Comparison of ENCODE assay signal across 1 cellular context in the genomic region with DNA sequence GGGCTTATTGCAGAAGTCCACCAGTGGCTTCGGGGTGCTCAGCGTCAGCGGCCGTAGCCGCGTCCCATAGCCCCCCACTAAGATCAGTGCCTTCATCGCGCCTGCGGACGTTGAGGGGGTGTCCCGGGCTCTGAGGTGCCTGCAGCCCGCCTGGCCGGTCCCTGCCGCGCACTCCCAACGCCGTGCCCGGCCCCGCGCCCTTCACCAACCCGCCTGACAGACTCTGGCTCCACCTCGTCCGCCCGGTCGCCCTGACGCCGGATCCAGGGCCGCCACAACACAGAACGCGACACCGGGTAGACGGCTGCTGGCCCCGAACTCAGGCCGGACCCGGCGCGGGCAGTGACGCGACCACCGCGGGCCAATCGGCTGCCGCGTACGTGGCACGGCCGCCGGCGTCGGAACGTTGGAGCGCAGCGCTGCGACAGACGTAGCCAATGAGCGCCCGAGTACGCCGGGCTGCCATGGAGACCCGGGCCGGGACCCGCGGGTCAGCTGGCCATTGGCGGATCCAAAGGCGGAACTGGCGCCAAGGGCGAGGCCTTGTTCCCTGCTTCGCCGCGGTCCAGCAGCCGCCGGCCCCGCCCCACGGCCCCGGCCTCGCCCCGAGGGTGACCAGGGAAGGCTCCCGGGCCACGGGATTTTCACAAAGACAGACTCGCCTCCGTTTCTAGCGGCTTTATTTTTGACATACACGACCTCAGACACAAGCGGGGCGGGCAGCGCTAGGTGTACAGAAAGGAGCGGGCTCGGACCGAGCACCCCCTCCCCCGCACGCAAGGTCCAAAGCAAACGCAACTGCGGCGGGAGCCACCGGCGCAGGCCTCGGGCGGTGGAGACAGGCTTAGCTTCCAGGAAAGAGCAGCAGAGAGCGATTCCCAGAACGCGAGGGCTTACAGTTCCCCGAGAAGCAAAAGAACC.
TF ChIP-seq lines count a peak whose summit lies in the region.

TSS of gene GMPPB (minus strand) at position 321 of the 921 bp plus-strand sequence. CDS start at position 96, 225 bp downstream.

TF ChIP-seq in K562, 482 proteins besides CTCF, POLR2A, EP300 and RAD21 (continued from another document and continues in another):
- TF ChIP-seq CHD7 (IDR thresholded peaks at IDR 0.05; ENCODE audit: low read depth, low read length), result no peak
- TF ChIP-seq ZNF76 (CRISPR knock-in tag; IDR thresholded peaks at IDR 0.05; ENCODE audit: borderline replicate concordance), result no peak
- peak; percentile 96 for TF ChIP-seq MTA1 (IDR thresholded peaks at IDR 0.05; ENCODE audit: borderline replicate concordance)
- TF ChIP-seq POLR2AphosphoS2 (IDR thresholded peaks at IDR 0.05; ENCODE audit: low read length), result 0 out of 2 replicates have a peak, but pooled peaks have one; percentile 90
- TF ChIP-seq, protein P1, sequence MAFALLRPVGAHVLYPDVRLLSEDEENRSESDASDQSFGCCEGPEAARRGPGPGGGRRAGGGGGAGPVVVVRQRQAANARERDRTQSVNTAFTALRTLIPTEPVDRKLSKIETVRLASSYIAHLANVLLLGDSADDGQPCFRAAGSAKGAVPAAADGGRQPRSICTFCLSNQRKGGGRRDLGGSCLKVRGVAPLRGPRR (CRISPR knock-in tag; IDR thresholded peaks at IDR 0.05), result no peak
- TF ChIP-seq TSHZ1 (CRISPR knock-in tag; IDR thresholded peaks at IDR 0.05), result no peak
- no peak for TF ChIP-seq RUNX1 (IDR thresholded peaks at IDR 0.05; ENCODE audit: low read depth)
- TF ChIP-seq EWSR1 (IDR thresholded peaks at IDR 0.05; ENCODE audit: borderline replicate concordance, low read depth, partially characterized antibody), result no peak
- no peak; a peak in 1 of 4 replicates for TF ChIP-seq TBL1XR1 (IDR thresholded peaks at IDR 0.05; ENCODE audit: low read length in 2 of 2)
- peak; percentile 87 for TF ChIP-seq ZBTB43 (CRISPR knock-in tag; IDR thresholded peaks at IDR 0.05)
- no peak for TF ChIP-seq ZFP1 (CRISPR knock-in tag; IDR thresholded peaks at IDR 0.05)
- TF ChIP-seq, protein P2, sequence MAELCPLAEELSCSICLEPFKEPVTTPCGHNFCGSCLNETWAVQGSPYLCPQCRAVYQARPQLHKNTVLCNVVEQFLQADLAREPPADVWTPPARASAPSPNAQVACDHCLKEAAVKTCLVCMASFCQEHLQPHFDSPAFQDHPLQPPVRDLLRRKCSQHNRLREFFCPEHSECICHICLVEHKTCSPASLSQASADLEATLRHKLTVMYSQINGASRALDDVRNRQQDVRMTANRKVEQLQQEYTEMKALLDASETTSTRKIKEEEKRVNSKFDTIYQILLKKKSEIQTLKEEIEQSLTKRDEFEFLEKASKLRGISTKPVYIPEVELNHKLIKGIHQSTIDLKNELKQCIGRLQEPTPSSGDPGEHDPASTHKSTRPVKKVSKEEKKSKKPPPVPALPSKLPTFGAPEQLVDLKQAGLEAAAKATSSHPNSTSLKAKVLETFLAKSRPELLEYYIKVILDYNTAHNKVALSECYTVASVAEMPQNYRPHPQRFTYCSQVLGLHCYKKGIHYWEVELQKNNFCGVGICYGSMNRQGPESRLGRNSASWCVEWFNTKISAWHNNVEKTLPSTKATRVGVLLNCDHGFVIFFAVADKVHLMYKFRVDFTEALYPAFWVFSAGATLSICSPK (IDR thresholded peaks at IDR 0.05; ENCODE audit: borderline replicate concordance), result no peak
- peak; percentile 90 for TF ChIP-seq RFX1 (IDR thresholded peaks at IDR 0.05)
- no peak for TF ChIP-seq BACH1 (tag; IDR thresholded peaks at IDR 0.05)
- TF ChIP-seq, protein P3, sequence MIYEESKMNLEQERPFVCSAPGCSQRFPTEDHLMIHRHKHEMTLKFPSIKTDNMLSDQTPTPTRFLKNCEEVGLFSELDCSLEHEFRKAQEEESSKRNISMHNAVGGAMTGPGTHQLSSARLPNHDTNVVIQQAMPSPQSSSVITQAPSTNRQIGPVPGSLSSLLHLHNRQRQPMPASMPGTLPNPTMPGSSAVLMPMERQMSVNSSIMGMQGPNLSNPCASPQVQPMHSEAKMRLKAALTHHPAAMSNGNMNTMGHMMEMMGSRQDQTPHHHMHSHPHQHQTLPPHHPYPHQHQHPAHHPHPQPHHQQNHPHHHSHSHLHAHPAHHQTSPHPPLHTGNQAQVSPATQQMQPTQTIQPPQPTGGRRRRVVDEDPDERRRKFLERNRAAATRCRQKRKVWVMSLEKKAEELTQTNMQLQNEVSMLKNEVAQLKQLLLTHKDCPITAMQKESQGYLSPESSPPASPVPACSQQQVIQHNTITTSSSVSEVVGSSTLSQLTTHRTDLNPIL (CRISPR knock-in tag; IDR thresholded peaks at IDR 0.05), result no peak
- TF ChIP-seq FUS (optimal IDR thresholded peaks at IDR 0.05; ENCODE audit: low read depth, low read length), result no peak
- TF ChIP-seq KDM4B (IDR thresholded peaks at IDR 0.05; ENCODE audit: borderline replicate concordance in 2 of 2, low read depth in 1 of 2), result no peak
- no peak for TF ChIP-seq ZNF449 (CRISPR knock-in tag; IDR thresholded peaks at IDR 0.05)
- TF ChIP-seq, protein P4, sequence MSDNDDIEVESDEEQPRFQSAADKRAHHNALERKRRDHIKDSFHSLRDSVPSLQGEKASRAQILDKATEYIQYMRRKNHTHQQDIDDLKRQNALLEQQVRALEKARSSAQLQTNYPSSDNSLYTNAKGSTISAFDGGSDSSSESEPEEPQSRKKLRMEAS (CRISPR knock-in tag; IDR thresholded peaks at IDR 0.05), result no peak; the same call in 1 of the 2 replicates
- TF ChIP-seq HMG20B (CRISPR knock-in tag; IDR thresholded peaks at IDR 0.05), result no peak
- TF ChIP-seq CBFA2T3 (IDR thresholded peaks at IDR 0.05), result no peak
- TF ChIP-seq, protein P5, sequence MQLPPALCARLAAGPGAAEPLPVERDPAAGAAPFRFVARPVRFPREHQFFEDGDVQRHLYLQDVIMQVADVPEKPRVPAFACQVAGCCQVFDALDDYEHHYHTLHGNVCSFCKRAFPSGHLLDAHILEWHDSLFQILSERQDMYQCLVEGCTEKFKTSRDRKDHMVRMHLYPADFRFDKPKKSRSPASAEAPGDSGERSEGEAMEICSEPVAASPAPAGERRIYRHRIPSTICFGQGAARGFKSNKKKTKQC (CRISPR knock-in tag; IDR thresholded peaks at IDR 0.05), result no peak; the same call in 1 of the 2 replicates
- no peak for TF ChIP-seq ZC3H11A (IDR thresholded peaks at IDR 0.05; ENCODE audit: low read depth, low read length)
- no peak for TF ChIP-seq PHTF2 (CRISPR knock-in tag; IDR thresholded peaks at IDR 0.05)
- TF ChIP-seq ZKSCAN3 (CRISPR knock-in tag; IDR thresholded peaks at IDR 0.05), result no peak
- no peak for TF ChIP-seq KAT2B (IDR thresholded peaks at IDR 0.05; ENCODE audit: low read depth, low read length)
- peak; percentile 63 for TF ChIP-seq CTBP1 (IDR thresholded peaks at IDR 0.05; ENCODE audit: borderline replicate concordance)
- peak; percentile 58 for TF ChIP-seq ATF7 (IDR thresholded peaks at IDR 0.05)
- no peak for TF ChIP-seq TCF7L2 (IDR thresholded peaks at IDR 0.05; ENCODE audit: low read depth, low read length)
- TF ChIP-seq ZNF143 (CRISPR knock-in tag; IDR thresholded peaks at IDR 0.05), result no peak
- TF ChIP-seq BCL6 (CRISPR knock-in tag; IDR thresholded peaks at IDR 0.05), result no peak
